In the genomic region with DNA sequence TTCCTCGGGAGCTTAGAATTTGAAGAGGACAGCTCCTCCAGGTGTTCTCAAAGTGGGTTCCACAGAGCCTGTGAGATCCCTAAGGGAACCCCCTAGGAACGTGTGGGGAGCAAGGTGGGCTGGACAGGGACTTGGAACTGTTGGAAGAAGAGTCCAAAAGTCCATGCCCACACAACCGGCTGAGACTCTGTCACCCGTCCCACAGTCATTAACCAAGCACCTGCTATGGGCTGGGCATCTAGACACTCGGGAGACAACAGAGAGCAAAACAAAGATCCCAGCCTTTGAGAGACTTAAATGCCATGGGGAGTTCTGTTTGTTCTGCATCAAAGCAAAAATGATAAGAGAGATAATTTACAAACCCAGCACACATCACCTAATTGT, we compare ENCODE assay signal across 12 cellular contexts. TPM values are rescaled to one million over a fixed set of nuclear protein-coding genes. Genes with fewer than 3 reads are reported as not detected.
A peak's percentile ranks its signal among the peaks of the same experiment; 100 is the strongest.
DNase-seq lines count a peak whose midpoint lies in the region; ATAC-seq, FAIRE-seq and TF ChIP-seq lines count a peak whose summit lies in the region.
"Had no signal": no experiment of that assay in that cellular context is flagged by ENCODE, and none has a peak within 500 bp of the region (broad histone marks: within the 10 kb centered on the region; RNA-seq: fewer than 3 reads in every experiment).

No MANE protein-coding gene starts in this region.

- FAIRE-seq in A549 (lab: Jason Lieb, UNC): no peak

- TF ChIP-seq CTCF in A549 (IDR thresholded peaks at IDR 0.05): no peak
- no peak for TF ChIP-seq CTCF in GM13977 (IDR thresholded peaks at IDR 0.05; ENCODE audit: extremely low read depth, insufficient read depth, missing control alignments)

- H3K4me1 ChIP-seq in A549: peaks cover 9% of the 10 kb centered on the region; the same call in 2 of the 3 replicates
- H3K4me1 ChIP-seq: BE2C had no signal

- POLR2A ChIA-PET in A549 (lab: Yijun Ruan, JAX): no interaction called here

- no peak overlapping the region for H3K4me3 ChIP-seq in A549
- H3K4me3 ChIP-seq: MG63, SK-N-MC had no signal

- H3K27ac ChIP-seq in A549: no peak overlapping the region
- H3K27ac ChIP-seq: SK-N-MC had no signal

- no peak for ATAC-seq in A549
- ATAC-seq in left lobe of liver: peak; percentile 17

- no peak for TF ChIP-seq EP300 in A549 (IDR thresholded peaks at IDR 0.05)

- in situ Hi-C loops in GM13977 (cut with MboI; ENCODE audit: low pct_unique_long_range_greater_than_20kb, low sequenced_read_pairs, unreplicated experiment): loop anchor here (5.0 kb wide), 1 partner anchor 135 kb away; no protein-coding TSS in a partner anchor

- H3K4me2 ChIP-seq in A549: 0 out of 3 replicates have a peak overlapping the region, but pooled peaks have one; percentile 41

- no peak for TF ChIP-seq POLR2A in A549 (IDR thresholded peaks at IDR 0.05; ENCODE audit: low read length)

- DNase-seq in NCI-H2029 (lab: John Stamatoyannopoulos, UW) (peak; percentile 22), NCI-H2029 treated with DMSO at 0.1 percent for 48 hours (lab: John Stamatoyannopoulos, UW) (no peak), A549 (ENCODE audit: low read depth in 1 of 2, low spot score in 1 of 2) (no peak), NCI-H146 (lab: John Stamatoyannopoulos, UW) (peak; percentile 96), left lobe of liver (ENCODE audit: low spot score) (no peak), GM13977 (ENCODE audit: low spot score) (no peak), DMS79 (lab: John Stamatoyannopoulos, UW) (no peak), NAMALWA (ENCODE audit: low spot score) (no peak)
- DNase-seq: HCEC 1CT had no signal

- H3K9me3 ChIP-seq in A549: peaks cover 10% of the 10 kb centered on the region; the same call in 2 of the 3 replicates
- H3K9me3 ChIP-seq: BE2C, MG63 had no signal

- 56% methylated on average over 5 of the region's 5 CpGs for WGBS in A549 (ENCODE audit: missing lambda C conversion rate)

- CTCF ChIA-PET in A549 (lab: Yijun Ruan, JAX): interaction anchor here (0.7 to 9.5 kb wide), 15 partner anchors 10 to 177 kb away, joined by 3 to 171 read pairs (median 5); a partner anchor contains a TSS

- TF ChIP-seq RAD21 in A549 (conservative IDR thresholded peaks at IDR 0.05 in 1 of 2, IDR thresholded peaks at IDR 0.05 in 1 of 2): no peak

TF ChIP-seq in A549, 52 proteins besides CTCF, POLR2A, EP300 and RAD21:
- no peak for TF ChIP-seq MAZ (IDR thresholded peaks at IDR 0.05; ENCODE audit: borderline replicate concordance, low read depth, low read length)
- no peak for TF ChIP-seq RNF2 (IDR thresholded peaks at IDR 0.05; ENCODE audit: borderline replicate concordance, low read depth)
- no peak for TF ChIP-seq RARB (CRISPR knock-in tag; IDR thresholded peaks at IDR 0.05)
- no peak for TF ChIP-seq TP53 (CRISPR knock-in tag; IDR thresholded peaks at IDR 0.05)
- TF ChIP-seq BHLHE40 (IDR thresholded peaks at IDR 0.05; ENCODE audit: low read depth, low read length): no peak
- TF ChIP-seq, protein P1, sequence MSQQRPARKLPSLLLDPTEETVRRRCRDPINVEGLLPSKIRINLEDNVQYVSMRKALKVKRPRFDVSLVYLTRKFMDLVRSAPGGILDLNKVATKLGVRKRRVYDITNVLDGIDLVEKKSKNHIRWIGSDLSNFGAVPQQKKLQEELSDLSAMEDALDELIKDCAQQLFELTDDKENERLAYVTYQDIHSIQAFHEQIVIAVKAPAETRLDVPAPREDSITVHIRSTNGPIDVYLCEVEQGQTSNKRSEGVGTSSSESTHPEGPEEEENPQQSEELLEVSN (IDR thresholded peaks at IDR 0.05; ENCODE audit: borderline replicate concordance, low read depth): no peak; the same call in 1 of the 2 replicates
- no peak for TF ChIP-seq ZC3H11A (IDR thresholded peaks at IDR 0.05)
- no peak for TF ChIP-seq MAFK (IDR thresholded peaks at IDR 0.05; ENCODE audit: partially characterized antibody)

RNA-seq across cellular contexts. Expression of a gene that starts 51.9 kb away (rescaled TPM):
- polyA plus RNA-seq in A549 (2011; rRNA removed) (12.5 and 15.6 TPM in 2 replicates), A549 (2017; fragmentation: RNase III; extraction: RNeasy Plus Mini Kit Qiagen cat#74134 plus additional on column Dnase treatment) (7.3 to 8.1 TPM (median 8.0 TPM) in 3 replicates)
- polyA plus RNA-seq in A549 (2012; cell fraction: cytosol; rRNA removed): 6.5 and 6.6 TPM in 2 replicates
- 2.8 and 5.4 TPM in 2 replicates for polyA plus RNA-seq in A549 (2012; cell fraction: nucleus; rRNA removed)
- polyA minus RNA-seq in A549 (2011; rRNA and poly(A)+ RNA removed): 9.0 and 10.4 TPM in 2 replicates
- 6.0 TPM for total RNA-seq in left lobe of liver

Comparison
In these comparisons a context has a peak if more than half of its experiments do, and no peak if none do; other contexts are left out.
1. DNase-seq: peak in NCI-H2029 (single experiment) and NCI-H146 (single experiment); none in NCI-H2029 treated with DMSO at 0.1 percent for 48 hours (single experiment), A549 (0 of 2), left lobe of liver (single experiment), GM13977 (single experiment), DMS79 (single experiment) and NAMALWA (single experiment).